ENCODE assay signal across 1 cellular context in the genomic region with DNA sequence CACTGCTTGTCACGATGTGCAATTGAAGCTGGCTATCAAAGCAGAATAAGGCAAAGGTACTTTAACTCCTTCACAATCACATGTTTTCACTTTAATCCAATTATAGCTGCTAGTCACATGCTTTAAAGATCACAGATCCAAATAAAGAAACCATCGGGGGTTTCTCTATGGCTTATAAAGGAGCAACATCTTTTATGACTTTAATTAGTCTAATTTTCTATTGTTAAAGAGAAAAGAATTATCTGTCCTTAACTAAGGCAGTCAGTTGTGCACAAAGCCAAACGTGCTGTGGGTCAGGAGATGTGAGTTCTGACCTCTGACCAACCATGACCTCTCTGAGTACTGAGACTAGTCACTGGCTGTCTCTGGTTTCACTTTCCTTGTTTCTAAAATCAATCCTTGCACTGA.
TF ChIP-seq lines count a peak whose summit lies in the region.

No MANE protein-coding gene starts in this region.

TF ChIP-seq in GM12878, 131 proteins besides CTCF, POLR2A, EP300 and RAD21 (continued from another document and continues in another):
- TF ChIP-seq, protein P1, sequence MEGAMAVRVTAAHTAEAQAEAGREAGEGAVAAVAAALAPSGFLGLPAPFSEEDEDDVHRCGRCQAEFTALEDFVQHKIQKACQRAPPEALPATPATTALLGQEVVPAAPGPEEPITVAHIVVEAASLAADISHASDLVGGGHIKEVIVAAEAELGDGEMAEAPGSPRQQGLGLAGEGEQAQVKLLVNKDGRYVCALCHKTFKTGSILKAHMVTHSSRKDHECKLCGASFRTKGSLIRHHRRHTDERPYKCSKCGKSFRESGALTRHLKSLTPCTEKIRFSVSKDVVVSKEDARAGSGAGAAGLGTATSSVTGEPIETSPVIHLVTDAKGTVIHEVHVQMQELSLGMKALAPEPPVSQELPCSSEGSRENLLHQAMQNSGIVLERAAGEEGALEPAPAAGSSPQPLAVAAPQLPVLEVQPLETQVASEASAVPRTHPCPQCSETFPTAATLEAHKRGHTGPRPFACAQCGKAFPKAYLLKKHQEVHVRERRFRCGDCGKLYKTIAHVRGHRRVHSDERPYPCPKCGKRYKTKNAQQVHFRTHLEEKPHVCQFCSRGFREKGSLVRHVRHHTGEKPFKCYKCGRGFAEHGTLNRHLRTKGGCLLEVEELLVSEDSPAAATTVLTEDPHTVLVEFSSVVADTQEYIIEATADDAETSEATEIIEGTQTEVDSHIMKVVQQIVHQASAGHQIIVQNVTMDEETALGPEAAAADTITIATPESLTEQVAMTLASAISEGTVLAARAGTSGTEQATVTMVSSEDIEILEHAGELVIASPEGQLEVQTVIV (IDR thresholded peaks at IDR 0.05; ENCODE audit: borderline replicate concordance, partially characterized antibody), result no peak
- TF ChIP-seq, protein P2, sequence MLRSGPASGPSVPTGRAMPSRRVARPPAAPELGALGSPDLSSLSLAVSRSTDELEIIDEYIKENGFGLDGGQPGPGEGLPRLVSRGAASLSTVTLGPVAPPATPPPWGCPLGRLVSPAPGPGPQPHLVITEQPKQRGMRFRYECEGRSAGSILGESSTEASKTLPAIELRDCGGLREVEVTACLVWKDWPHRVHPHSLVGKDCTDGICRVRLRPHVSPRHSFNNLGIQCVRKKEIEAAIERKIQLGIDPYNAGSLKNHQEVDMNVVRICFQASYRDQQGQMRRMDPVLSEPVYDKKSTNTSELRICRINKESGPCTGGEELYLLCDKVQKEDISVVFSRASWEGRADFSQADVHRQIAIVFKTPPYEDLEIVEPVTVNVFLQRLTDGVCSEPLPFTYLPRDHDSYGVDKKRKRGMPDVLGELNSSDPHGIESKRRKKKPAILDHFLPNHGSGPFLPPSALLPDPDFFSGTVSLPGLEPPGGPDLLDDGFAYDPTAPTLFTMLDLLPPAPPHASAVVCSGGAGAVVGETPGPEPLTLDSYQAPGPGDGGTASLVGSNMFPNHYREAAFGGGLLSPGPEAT (IDR thresholded peaks at IDR 0.05; ENCODE audit: low read depth), result no peak
- TF ChIP-seq DPF2 (IDR thresholded peaks at IDR 0.05) (no peak), HDAC6 (IDR thresholded peaks at IDR 0.05; ENCODE audit: unreplicated experiment) (no peak), TBL1XR1 (IDR thresholded peaks at IDR 0.05; ENCODE audit: low read depth, low read length) (no peak), HCFC1 (IDR thresholded peaks at IDR 0.05; ENCODE audit: low read length) (no peak), TCF7 (IDR thresholded peaks at IDR 0.05; ENCODE audit: borderline replicate concordance) (no peak), MEF2B (IDR thresholded peaks at IDR 0.05; ENCODE audit: partially characterized antibody, poor library complexity, severe bottlenecking) (peak; percentile 60), BHLHE40 (IDR thresholded peaks at IDR 0.05; ENCODE audit: borderline replicate concordance in 1 of 2, low read depth in 2 of 2, low read length in 1 of 2) (peak; percentile 81 to 86; a peak in 3 of 4 replicates), MTA2 (IDR thresholded peaks at IDR 0.05; ENCODE audit: low read depth) (peak; percentile 55), GATAD2B (conservative IDR thresholded peaks at IDR 0.05; ENCODE audit: low read depth) (no peak), CHD4 (IDR thresholded peaks at IDR 0.05) (no peak), BCL11A (IDR thresholded peaks at IDR 0.05; ENCODE audit: low read depth, low read length) (0 out of 2 replicates have a peak, but pooled peaks have one; percentile 7), RCOR1 (conservative IDR thresholded peaks at IDR 0.05; ENCODE audit: low read depth, low read length) (no peak), NR2C1 (IDR thresholded peaks at IDR 0.05) (peak; percentile 86), SMAD1 (IDR thresholded peaks at IDR 0.05; ENCODE audit: low read depth, partially characterized antibody) (no peak), RFX5 (IDR thresholded peaks at IDR 0.05; ENCODE audit: low read depth, low read length) (no peak), WRNIP1 (IDR thresholded peaks at IDR 0.05; ENCODE audit: borderline replicate concordance, low read depth, low read length) (no peak), EGR1 (IDR thresholded peaks at IDR 0.05; ENCODE audit: borderline replicate concordance in 1 of 2, low read depth in 2 of 2, low read length in 2 of 2) (no peak), CBFB (IDR thresholded peaks at IDR 0.05; ENCODE audit: low read depth) (no peak), NRF1 (conservative IDR thresholded peaks at IDR 0.05; ENCODE audit: low read depth, low read length) (no peak), SMC3 (IDR thresholded peaks at IDR 0.05; ENCODE audit: borderline replicate concordance, low read length) (no peak), ZNF207 (IDR thresholded peaks at IDR 0.05; ENCODE audit: borderline replicate concordance) (no peak), CBX3 (IDR thresholded peaks at IDR 0.05; ENCODE audit: borderline replicate concordance, low read depth) (no peak), ASH2L (IDR thresholded peaks at IDR 0.05; ENCODE audit: borderline replicate concordance, low read depth) (no peak), SIX5 (IDR thresholded peaks at IDR 0.05; ENCODE audit: low read depth, low read length, severe bottlenecking) (no peak), PAX5 (IDR thresholded peaks at IDR 0.05; ENCODE audit: borderline replicate concordance, low read depth, low read length) (peak; percentile 62; the same call in 1 of the 2 replicates), STAT1 (conservative IDR thresholded peaks at IDR 0.05) (no peak), RUNX3 (IDR thresholded peaks at IDR 0.05; ENCODE audit: low read length) (0 out of 2 replicates have a peak, but pooled peaks have one; percentile 16), KAT2A (conservative IDR thresholded peaks at IDR 0.05; ENCODE audit: control insufficient read depth, low read depth, low read length) (no peak), IKZF1 (conservative IDR thresholded peaks at IDR 0.05) (no peak)
- TF ChIP-seq, protein P3, sequence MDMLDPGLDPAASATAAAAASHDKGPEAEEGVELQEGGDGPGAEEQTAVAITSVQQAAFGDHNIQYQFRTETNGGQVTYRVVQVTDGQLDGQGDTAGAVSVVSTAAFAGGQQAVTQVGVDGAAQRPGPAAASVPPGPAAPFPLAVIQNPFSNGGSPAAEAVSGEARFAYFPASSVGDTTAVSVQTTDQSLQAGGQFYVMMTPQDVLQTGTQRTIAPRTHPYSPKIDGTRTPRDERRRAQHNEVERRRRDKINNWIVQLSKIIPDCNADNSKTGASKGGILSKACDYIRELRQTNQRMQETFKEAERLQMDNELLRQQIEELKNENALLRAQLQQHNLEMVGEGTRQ (IDR thresholded peaks at IDR 0.05; ENCODE audit: borderline replicate concordance, low read depth, low read length), result no peak
- TF ChIP-seq, protein P4, sequence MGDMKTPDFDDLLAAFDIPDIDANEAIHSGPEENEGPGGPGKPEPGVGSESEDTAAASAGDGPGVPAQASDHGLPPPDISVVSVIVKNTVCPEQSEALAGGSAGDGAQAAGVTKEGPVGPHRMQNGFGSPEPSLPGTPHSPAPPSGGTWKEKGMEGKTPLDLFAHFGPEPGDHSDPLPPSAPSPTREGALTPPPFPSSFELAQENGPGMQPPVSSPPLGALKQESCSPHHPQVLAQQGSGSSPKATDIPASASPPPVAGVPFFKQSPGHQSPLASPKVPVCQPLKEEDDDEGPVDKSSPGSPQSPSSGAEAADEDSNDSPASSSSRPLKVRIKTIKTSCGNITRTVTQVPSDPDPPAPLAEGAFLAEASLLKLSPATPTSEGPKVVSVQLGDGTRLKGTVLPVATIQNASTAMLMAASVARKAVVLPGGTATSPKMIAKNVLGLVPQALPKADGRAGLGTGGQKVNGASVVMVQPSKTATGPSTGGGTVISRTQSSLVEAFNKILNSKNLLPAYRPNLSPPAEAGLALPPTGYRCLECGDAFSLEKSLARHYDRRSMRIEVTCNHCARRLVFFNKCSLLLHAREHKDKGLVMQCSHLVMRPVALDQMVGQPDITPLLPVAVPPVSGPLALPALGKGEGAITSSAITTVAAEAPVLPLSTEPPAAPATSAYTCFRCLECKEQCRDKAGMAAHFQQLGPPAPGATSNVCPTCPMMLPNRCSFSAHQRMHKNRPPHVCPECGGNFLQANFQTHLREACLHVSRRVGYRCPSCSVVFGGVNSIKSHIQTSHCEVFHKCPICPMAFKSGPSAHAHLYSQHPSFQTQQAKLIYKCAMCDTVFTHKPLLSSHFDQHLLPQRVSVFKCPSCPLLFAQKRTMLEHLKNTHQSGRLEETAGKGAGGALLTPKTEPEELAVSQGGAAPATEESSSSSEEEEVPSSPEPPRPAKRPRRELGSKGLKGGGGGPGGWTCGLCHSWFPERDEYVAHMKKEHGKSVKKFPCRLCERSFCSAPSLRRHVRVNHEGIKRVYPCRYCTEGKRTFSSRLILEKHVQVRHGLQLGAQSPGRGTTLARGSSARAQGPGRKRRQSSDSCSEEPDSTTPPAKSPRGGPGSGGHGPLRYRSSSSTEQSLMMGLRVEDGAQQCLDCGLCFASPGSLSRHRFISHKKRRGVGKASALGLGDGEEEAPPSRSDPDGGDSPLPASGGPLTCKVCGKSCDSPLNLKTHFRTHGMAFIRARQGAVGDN (IDR thresholded peaks at IDR 0.05), result peak; percentile 57; the same call in 1 of the 2 replicates
- TF ChIP-seq, protein P5, sequence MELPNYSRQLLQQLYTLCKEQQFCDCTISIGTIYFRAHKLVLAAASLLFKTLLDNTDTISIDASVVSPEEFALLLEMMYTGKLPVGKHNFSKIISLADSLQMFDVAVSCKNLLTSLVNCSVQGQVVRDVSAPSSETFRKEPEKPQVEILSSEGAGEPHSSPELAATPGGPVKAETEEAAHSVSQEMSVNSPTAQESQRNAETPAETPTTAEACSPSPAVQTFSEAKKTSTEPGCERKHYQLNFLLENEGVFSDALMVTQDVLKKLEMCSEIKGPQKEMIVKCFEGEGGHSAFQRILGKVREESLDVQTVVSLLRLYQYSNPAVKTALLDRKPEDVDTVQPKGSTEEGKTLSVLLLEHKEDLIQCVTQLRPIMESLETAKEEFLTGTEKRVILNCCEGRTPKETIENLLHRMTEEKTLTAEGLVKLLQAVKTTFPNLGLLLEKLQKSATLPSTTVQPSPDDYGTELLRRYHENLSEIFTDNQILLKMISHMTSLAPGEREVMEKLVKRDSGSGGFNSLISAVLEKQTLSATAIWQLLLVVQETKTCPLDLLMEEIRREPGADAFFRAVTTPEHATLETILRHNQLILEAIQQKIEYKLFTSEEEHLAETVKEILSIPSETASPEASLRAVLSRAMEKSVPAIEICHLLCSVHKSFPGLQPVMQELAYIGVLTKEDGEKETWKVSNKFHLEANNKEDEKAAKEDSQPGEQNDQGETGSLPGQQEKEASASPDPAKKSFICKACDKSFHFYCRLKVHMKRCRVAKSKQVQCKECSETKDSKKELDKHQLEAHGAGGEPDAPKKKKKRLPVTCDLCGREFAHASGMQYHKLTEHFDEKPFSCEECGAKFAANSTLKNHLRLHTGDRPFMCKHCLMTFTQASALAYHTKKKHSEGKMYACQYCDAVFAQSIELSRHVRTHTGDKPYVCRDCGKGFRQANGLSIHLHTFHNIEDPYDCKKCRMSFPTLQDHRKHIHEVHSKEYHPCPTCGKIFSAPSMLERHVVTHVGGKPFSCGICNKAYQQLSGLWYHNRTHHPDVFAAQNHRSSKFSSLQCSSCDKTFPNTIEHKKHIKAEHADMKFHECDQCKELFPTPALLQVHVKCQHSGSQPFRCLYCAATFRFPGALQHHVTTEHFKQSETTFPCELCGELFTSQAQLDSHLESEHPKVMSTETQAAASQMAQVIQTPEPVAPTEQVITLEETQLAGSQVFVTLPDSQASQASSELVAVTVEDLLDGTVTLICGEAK (IDR thresholded peaks at IDR 0.05; ENCODE audit: borderline replicate concordance), result no peak
- TF ChIP-seq, protein P6, sequence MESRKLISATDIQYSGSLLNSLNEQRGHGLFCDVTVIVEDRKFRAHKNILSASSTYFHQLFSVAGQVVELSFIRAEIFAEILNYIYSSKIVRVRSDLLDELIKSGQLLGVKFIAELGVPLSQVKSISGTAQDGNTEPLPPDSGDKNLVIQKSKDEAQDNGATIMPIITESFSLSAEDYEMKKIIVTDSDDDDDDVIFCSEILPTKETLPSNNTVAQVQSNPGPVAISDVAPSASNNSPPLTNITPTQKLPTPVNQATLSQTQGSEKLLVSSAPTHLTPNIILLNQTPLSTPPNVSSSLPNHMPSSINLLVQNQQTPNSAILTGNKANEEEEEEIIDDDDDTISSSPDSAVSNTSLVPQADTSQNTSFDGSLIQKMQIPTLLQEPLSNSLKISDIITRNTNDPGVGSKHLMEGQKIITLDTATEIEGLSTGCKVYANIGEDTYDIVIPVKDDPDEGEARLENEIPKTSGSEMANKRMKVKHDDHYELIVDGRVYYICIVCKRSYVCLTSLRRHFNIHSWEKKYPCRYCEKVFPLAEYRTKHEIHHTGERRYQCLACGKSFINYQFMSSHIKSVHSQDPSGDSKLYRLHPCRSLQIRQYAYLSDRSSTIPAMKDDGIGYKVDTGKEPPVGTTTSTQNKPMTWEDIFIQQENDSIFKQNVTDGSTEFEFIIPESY (IDR thresholded peaks at IDR 0.05), result no peak
- TF ChIP-seq, protein P7, sequence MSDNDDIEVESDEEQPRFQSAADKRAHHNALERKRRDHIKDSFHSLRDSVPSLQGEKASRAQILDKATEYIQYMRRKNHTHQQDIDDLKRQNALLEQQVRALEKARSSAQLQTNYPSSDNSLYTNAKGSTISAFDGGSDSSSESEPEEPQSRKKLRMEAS (IDR thresholded peaks at IDR 0.05; ENCODE audit: low read depth, low read length), result no peak
- TF ChIP-seq, protein P8, sequence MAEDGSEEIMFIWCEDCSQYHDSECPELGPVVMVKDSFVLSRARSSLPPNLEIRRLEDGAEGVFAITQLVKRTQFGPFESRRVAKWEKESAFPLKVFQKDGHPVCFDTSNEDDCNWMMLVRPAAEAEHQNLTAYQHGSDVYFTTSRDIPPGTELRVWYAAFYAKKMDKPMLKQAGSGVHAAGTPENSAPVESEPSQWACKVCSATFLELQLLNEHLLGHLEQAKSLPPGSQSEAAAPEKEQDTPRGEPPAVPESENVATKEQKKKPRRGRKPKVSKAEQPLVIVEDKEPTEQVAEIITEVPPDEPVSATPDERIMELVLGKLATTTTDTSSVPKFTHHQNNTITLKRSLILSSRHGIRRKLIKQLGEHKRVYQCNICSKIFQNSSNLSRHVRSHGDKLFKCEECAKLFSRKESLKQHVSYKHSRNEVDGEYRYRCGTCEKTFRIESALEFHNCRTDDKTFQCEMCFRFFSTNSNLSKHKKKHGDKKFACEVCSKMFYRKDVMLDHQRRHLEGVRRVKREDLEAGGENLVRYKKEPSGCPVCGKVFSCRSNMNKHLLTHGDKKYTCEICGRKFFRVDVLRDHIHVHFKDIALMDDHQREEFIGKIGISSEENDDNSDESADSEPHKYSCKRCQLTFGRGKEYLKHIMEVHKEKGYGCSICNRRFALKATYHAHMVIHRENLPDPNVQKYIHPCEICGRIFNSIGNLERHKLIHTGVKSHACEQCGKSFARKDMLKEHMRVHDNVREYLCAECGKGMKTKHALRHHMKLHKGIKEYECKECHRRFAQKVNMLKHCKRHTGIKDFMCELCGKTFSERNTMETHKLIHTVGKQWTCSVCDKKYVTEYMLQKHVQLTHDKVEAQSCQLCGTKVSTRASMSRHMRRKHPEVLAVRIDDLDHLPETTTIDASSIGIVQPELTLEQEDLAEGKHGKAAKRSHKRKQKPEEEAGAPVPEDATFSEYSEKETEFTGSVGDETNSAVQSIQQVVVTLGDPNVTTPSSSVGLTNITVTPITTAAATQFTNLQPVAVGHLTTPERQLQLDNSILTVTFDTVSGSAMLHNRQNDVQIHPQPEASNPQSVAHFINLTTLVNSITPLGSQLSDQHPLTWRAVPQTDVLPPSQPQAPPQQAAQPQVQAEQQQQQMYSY (CRISPR knock-in tag; IDR thresholded peaks at IDR 0.05), result no peak
